Comparison of ENCODE assay signal across 8 cellular contexts in the genomic region with DNA sequence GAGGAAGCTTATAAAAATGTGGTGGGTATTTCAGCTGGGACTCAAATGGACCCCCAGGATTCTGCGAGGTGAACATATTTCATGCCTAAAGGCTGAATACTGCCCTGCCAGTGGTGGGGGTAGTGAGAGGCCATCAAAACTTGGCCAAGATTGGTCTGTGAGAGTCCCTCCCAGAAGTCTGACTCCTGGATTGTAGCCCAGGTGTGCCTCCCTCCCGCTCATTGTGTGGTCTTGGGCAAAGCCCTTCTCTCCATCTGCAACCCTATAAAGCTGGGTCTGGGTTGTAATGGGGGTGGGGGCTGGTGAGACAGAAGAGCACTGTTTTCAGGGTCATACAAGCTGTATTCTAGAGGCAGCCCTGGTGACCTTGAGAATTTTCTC. TPM values are rescaled to one million over a fixed set of nuclear protein-coding genes. Genes with fewer than 3 reads are reported as not detected.
DNase-seq lines count a peak whose midpoint lies in the region; ATAC-seq and TF ChIP-seq lines count a peak whose summit lies in the region.

No MANE protein-coding gene starts in this region.

- H3K4me3 ChIP-seq in AG10803 (ENCODE audit: low read length) (peak overlapping the region; percentile 70), brain microvascular endothelial cell (ENCODE audit: low read depth, low read length) (peak overlapping the region; percentile 64), aorta (ENCODE audit: low read length in 2 of 2) (peak overlapping the region; percentile 87 to 90)

- intact Hi-C loops in aorta (cut with DNase I) = no loop called here

- TF ChIP-seq CTCF in AG10803 (conservative IDR thresholded peaks at IDR 0.05; ENCODE audit: low read length) (no peak), brain microvascular endothelial cell (IDR thresholded peaks at IDR 0.05; ENCODE audit: low read depth, low read length, missing control alignments) (no peak)

- H3K36me3 ChIP-seq in brain microvascular endothelial cell (replicated peaks) = no peaks in the 10 kb centered on the region
- no peaks in the 10 kb centered on the region for H3K36me3 ChIP-seq in aorta (ENCODE audit: control insufficient read depth in 1 of 2, insufficient read depth in 2 of 2, low read length in 1 of 2)

- in situ Hi-C loops in brain microvascular endothelial cell (cut with HindIII; ENCODE audit: low pct_ligation_motif_present, low sequenced_read_pairs) = loop anchor here (25.0 kb wide), 2 partner anchors 427 to 627 kb away; no protein-coding TSS in a partner anchor

- peaks cover 1 to 5% of the 10 kb centered on the region in 2 donors for H3K4me1 ChIP-seq in aorta (ENCODE audit: control insufficient read depth in 1 of 2, insufficient read depth in 2 of 2, low read length in 2 of 2)

- WGBS in aorta, 2 donors = 57 to 58% methylated on average over 2 of the region's 2 CpGs

- DNase-seq in AG10803 (ENCODE audit: low read depth) (no peak), brain microvascular endothelial cell (no peak), memory B cell (ENCODE audit: low spot score in 2 of 2) (no peak), aorta (no peak), NCI-H2107 treated with DMSO at 0.1 percent for 48 hours (lab: John Stamatoyannopoulos, UW; ENCODE audit: unreplicated experiment) (no peak)

- H3K36me3 Mint-ChIP-seq in memory B cell = peaks cover 3% of the 10 kb centered on the region

- no peaks in the 10 kb centered on the region for H3K27me3 ChIP-seq in brain microvascular endothelial cell (replicated peaks)
- H3K27me3 ChIP-seq in aorta (ENCODE audit: control insufficient read depth in 1 of 2, insufficient read depth in 2 of 2, low read length in 1 of 2) = no peaks in the 10 kb centered on the region

- H3K27ac ChIP-seq in brain microvascular endothelial cell = peak overlapping the region; percentile 73
- H3K27ac ChIP-seq in aorta (ENCODE audit: low read depth in 1 of 2, low read length in 2 of 2) = no peak overlapping the region

- no peaks in the 10 kb centered on the region for H3K9me3 ChIP-seq in aorta (ENCODE audit: control insufficient read depth, low read length)

- H3K4me1 Mint-ChIP-seq in memory B cell = peaks cover 35% of the 10 kb centered on the region

- peak overlapping the region; percentile 82 for H3K27ac Mint-ChIP-seq in memory B cell

- peak overlapping the region; percentile 86 for H3K4me3 Mint-ChIP-seq in memory B cell

- no peaks in the 10 kb centered on the region for H3K27me3 Mint-ChIP-seq in memory B cell

- peak; percentile 15 for ATAC-seq in HG02943 (IDR thresholded peaks at IDR 0.05; ENCODE audit: low read depth, unreplicated experiment)
- no peak for ATAC-seq in memory B cell (ENCODE audit: low read depth)
- ATAC-seq in aorta (ENCODE audit: low FRiP score) = no peak
- no peak for ATAC-seq in activated CD4-positive, CD25-positive, alpha-beta regulatory T cell treated with anti-CD3 and anti-CD28 coated beads, Interleukin-2, amount 50 U/mL, for 24 hours
- ATAC-seq in HG02571 (IDR thresholded peaks at IDR 0.05; ENCODE audit: unreplicated experiment) = no peak

- no peaks in the 10 kb centered on the region for H3K9me3 Mint-ChIP-seq in memory B cell

RNA-seq across cellular contexts. Expression of a gene that starts 0.9 kb away (rescaled TPM):
- total RNA-seq in aorta = 10 to 100 TPM; 20.7 to 30.1 TPM
- 10 to 100 TPM; 47.8 to 64.2 TPM for polyA plus RNA-seq in aorta

RNA-seq across cellular contexts. Expression of a gene that starts 23.1 kb away (rescaled TPM):
- total RNA-seq in aorta = 10 to 100 TPM in 1 of 2 donors, 1 to 10 TPM in 1; 9.6 to 14.2 TPM
- polyA plus RNA-seq in aorta = 1 to 10 TPM; 5.3 to 5.5 TPM
